In the genomic region with DNA sequence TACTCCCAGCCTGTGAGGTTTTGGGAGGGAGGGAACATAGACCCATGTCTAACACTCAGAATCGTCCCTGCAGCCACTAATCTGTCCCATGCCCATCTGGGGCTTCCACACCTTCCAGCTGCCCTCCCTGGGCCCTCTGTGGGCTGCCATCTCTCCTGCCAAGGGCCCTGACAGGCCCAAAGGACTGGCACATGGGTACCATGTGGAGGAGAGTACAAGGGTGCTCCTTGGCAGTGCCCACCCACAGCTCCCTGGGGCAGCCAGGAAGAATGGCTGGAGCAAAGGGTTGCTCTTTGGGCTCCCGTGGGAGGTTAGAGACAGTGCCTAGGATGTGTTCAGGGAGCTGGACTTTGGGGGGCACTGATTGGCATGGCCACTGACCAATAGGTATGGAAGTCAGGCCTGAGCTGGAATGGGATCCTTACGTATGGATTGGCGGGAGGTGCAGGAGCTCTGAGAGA, we compare ENCODE assay signal across 11 cellular contexts. TPM values are rescaled to one million over a fixed set of nuclear protein-coding genes. Genes with fewer than 3 reads are reported as not detected.
A peak's percentile ranks its signal among the peaks of the same experiment; 100 is the strongest.
DNase-seq lines count a peak whose midpoint lies in the region; ATAC-seq, FAIRE-seq and TF ChIP-seq lines count a peak whose summit lies in the region.
"Had no signal": no experiment of that assay in that cellular context is flagged by ENCODE, and none has a peak within 500 bp of the region (broad histone marks: within the 10 kb centered on the region; RNA-seq: fewer than 3 reads in every experiment).

No MANE protein-coding gene starts in this region.

- H3K27me3 ChIP-seq in GM12878 (replicated peaks in 1 of 2; ENCODE audit: control insufficient read depth in 2 of 2, insufficient read depth in 2 of 2, low read length in 1 of 2) = no peaks in the 10 kb centered on the region
- H3K27me3 ChIP-seq: BE2C had no signal

- BruUV-seq in GM12878 (replicated peaks; lab: Mats Ljungman, UMichigan) = no TSS peak

- no peak for TF ChIP-seq EP300 in GM12878 (IDR thresholded peaks at IDR 0.05; ENCODE audit: borderline replicate concordance in 1 of 2, control insufficient read depth in 1 of 2, low read depth in 2 of 2, low read length in 2 of 2)

- TF ChIP-seq CTCF in GM12878 (IDR thresholded peaks at IDR 0.05 in 2 of 3, conservative IDR thresholded peaks at IDR 0.05 in 1 of 3; ENCODE audit: control insufficient read depth in 2 of 3, extremely low read depth in 1 of 3, insufficient read depth in 1 of 3, low read depth in 3 of 3, low read length in 3 of 3) (no peak), omental fat pad (IDR thresholded peaks at IDR 0.05) (no peak)

- no peak overlapping the region for H3K27ac ChIP-seq in GM12878 (ENCODE audit: control insufficient read depth, insufficient read depth)

- SMC1A ChIA-PET in GM12878 (lab: Charles Lee; ENCODE audit: uncharacterized antibody, unreplicated experiment) = interaction anchor here (0.9 to 2.7 kb wide), 7 partner anchors 9 to 67 kb away, joined by 3 to 13 read pairs (median 4); no protein-coding TSS in a partner anchor

- no peaks in the 10 kb centered on the region for H3K4me1 ChIP-seq in GM12878 (ENCODE audit: control insufficient read depth, insufficient read depth, low read length)

- no peak overlapping the region for H3K9ac ChIP-seq in GM12878 (ENCODE audit: control insufficient read depth, insufficient read depth, low read length)

- in situ Hi-C loops in GM12878 (cut with MboI) = loop anchor here (10.0 kb wide), 1 partner anchor 337 kb away; no protein-coding TSS in a partner anchor

- no peak overlapping the region for H3K4me2 ChIP-seq in GM12878 (ENCODE audit: control insufficient read depth, insufficient read depth)

- H3K79me2 ChIP-seq in GM12878 (ENCODE audit: control insufficient read depth, insufficient read depth, low read length) = no peaks in the 10 kb centered on the region

- TF ChIP-seq POLR2A in GM12878 (IDR thresholded peaks at IDR 0.05; ENCODE audit: low read depth, low read length) = no peak; the same call in 1 of the 2 replicates

- peaks cover 3% of the 10 kb centered on the region; the same call in 2 of the 3 replicates for H3K9me3 ChIP-seq in GM12878 (replicated peaks; ENCODE audit: control insufficient read depth, insufficient read depth, low read length)
- H3K9me3 ChIP-seq: BE2C had no signal

- no peak for TF ChIP-seq RAD21 in GM12878 (IDR thresholded peaks at IDR 0.05; ENCODE audit: insufficient read depth, low read depth, low read length)

- intact Hi-C loops in GM12878 (cut with micrococcal nuclease; ENCODE audit: unreplicated experiment) = loop anchor here (5.0 to 10.0 kb wide), 3 partner anchors 155 to 527 kb away; partner anchors contain the start of gene EXT2

- RAD21 ChIA-PET in GM12878 (lab: Charles Lee; ENCODE audit: unreplicated experiment) = interaction anchor here (1.7 to 6.6 kb wide), 3 partner anchors 10 to 154 kb away, joined by 4 to 190 read pairs (median 5); no protein-coding TSS in a partner anchor

- no peak overlapping the region for H2AFZ ChIP-seq in GM12878 (ENCODE audit: control insufficient read depth, low read depth, low read length)

- no peak for FAIRE-seq in GM12878 (lab: Jason Lieb, UNC)

- peaks cover 10 to 17% of the 10 kb centered on the region in 2 experiments; a peak in 3 of 4 replicates for H3K36me3 ChIP-seq in GM12878 (ENCODE audit: control insufficient read depth in 2 of 2, insufficient read depth in 2 of 2, low read length in 1 of 2)
- H3K36me3 ChIP-seq: BE2C had no signal

- POLR2A ChIA-PET in GM12878 (lab: Charles Lee) = interaction anchor here (1.0 to 1.2 kb wide), 3 partner anchors 25 to 57 kb away, joined by 3 to 4 read pairs (median 4); partner anchors contain the start of gene CD82

- H4K20me1 ChIP-seq in GM12878 (ENCODE audit: control insufficient read depth, insufficient read depth) = no peaks in the 10 kb centered on the region

- 72% methylated on average over 4 of the region's 4 CpGs for WGBS in GM12878 (ENCODE audit: insufficient coverage, insufficient replicate concordance, low lambda C conversion rate, missing lambda C conversion rate)

- CTCF ChIA-PET in GM12878 (lab: Yijun Ruan, JAX) = interaction anchor here (0.6 to 5.6 kb wide), 12 partner anchors 10 to 289 kb away, joined by 3 to 60 read pairs (median 4); no protein-coding TSS in a partner anchor

- H3K4me3 ChIP-seq in GM12878 = no peak overlapping the region

- ATAC-seq in GM12878 (no peak), omental fat pad (ENCODE audit: low FRiP score) (no peak), HG03175 (IDR thresholded peaks at IDR 0.05; ENCODE audit: unreplicated experiment) (no peak), HG03354 (IDR thresholded peaks at IDR 0.05; ENCODE audit: poor library complexity, severe bottlenecking, unreplicated experiment) (no peak), HG02852 (IDR thresholded peaks at IDR 0.05; ENCODE audit: unreplicated experiment) (no peak)

- DNase-seq in stimulated activated CD4-positive, alpha-beta T cell treated with anti-CD3 and anti-CD28 coated beads, Interleukin-4, amount 100 ng/mL, for 24 hours = peak; percentile 3
- no peak for DNase-seq in stimulated activated CD4-positive, alpha-beta T cell treated with anti-CD3 and anti-CD28 coated beads, Interleukin-12 subunit alpha, Interleukin-12 subunit beta, amount 100 ng/mL, for 4 hours
- DNase-seq in GM12878 (ENCODE audit: low read depth, low spot score) (no peak), omental fat pad (ENCODE audit: low spot score) (peak; percentile 9), DMS53 treated with DMSO at 0.1 percent for 48 hours (lab: John Stamatoyannopoulos, UW; ENCODE audit: unreplicated experiment) (no peak)
- DNase-seq: activated gamma-delta T cell, BE2C, NCI-H1048 had no signal

TF ChIP-seq in GM12878, 131 proteins besides CTCF, POLR2A, EP300 and RAD21:
- TF ChIP-seq WRNIP1 (IDR thresholded peaks at IDR 0.05; ENCODE audit: borderline replicate concordance, low read depth, low read length) (no peak), POLR2AphosphoS2 (IDR thresholded peaks at IDR 0.05; ENCODE audit: low read depth, low read length) (peak; percentile 52; the same call in 1 of the 2 replicates), BHLHE40 (IDR thresholded peaks at IDR 0.05; ENCODE audit: borderline replicate concordance in 1 of 2, low read depth in 2 of 2, low read length in 1 of 2) (no peak), IKZF1 (conservative IDR thresholded peaks at IDR 0.05) (no peak), KAT2A (conservative IDR thresholded peaks at IDR 0.05; ENCODE audit: control insufficient read depth, low read depth, low read length) (no peak), SP1 (IDR thresholded peaks at IDR 0.05; ENCODE audit: low read depth, low read length) (no peak)
- TF ChIP-seq, protein P1, sequence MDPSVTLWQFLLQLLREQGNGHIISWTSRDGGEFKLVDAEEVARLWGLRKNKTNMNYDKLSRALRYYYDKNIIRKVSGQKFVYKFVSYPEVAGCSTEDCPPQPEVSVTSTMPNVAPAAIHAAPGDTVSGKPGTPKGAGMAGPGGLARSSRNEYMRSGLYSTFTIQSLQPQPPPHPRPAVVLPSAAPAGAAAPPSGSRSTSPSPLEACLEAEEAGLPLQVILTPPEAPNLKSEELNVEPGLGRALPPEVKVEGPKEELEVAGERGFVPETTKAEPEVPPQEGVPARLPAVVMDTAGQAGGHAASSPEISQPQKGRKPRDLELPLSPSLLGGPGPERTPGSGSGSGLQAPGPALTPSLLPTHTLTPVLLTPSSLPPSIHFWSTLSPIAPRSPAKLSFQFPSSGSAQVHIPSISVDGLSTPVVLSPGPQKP (IDR thresholded peaks at IDR 0.05; ENCODE audit: low read depth, low read length) = no peak
- TF ChIP-seq, protein P2, sequence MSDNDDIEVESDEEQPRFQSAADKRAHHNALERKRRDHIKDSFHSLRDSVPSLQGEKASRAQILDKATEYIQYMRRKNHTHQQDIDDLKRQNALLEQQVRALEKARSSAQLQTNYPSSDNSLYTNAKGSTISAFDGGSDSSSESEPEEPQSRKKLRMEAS (IDR thresholded peaks at IDR 0.05; ENCODE audit: low read depth, low read length) = no peak
TF ChIP-seq in GM12878: peak in this region for 1.

RNA-seq across cellular contexts. Expression of gene CD82, which starts 56.8 kb away (rescaled TPM):
- total RNA-seq in GM12878 (2013; cell fraction: nucleolus; rRNA removed) = 202 and 214 TPM in 2 replicates
- total RNA-seq in GM12878 (2014; rRNA removed) = 60.0 and 69.4 TPM in 2 replicates
- 65.0 and 66.4 TPM in 2 replicates for total RNA-seq in GM12878 (2014; rRNA removed; fragmentation: Illumina TruSeq; extraction: Trizol)
- total RNA-seq in GM12878 (2021) = 166 and 178 TPM in 2 replicates
- polyA plus RNA-seq in GM12878 (2011; ENCODE audit: low read depth) = 57.7 TPM
- polyA plus RNA-seq in GM12878 (2011; rRNA removed) = 94.5 and 176 TPM in 2 replicates
- polyA plus RNA-seq in GM12878 (2011; cell fraction: cytosol; rRNA removed) = 223 and 282 TPM in 2 replicates
- polyA plus RNA-seq in GM12878 (2011; cell fraction: nucleus; rRNA removed) = 60.1 and 67.9 TPM in 2 replicates
- polyA plus RNA-seq in GM12878 (2012) = 108 and 130 TPM in 2 replicates
- polyA plus RNA-seq in GM12878 (2014; fragmentation: Illumina TruSeq; extraction: Trizol) = 17.8 and 51.8 TPM in 2 replicates
- polyA plus RNA-seq in GM12878 (2014; fragmentation: Nextera tagmentation; extraction: Ambion mirVana) = 1 to 10 TPM; 5.2 to 8.2 TPM
- polyA plus RNA-seq in GM12878 (2014; rRNA removed) = 97.7 and 100 TPM in 2 replicates
- polyA plus RNA-seq in GM12878 (2016; fragmentation: Nextera tagmentation; extraction: Ambion mirVana) = 100 to 1,000 TPM; 159 to 180 TPM
- 136 and 174 TPM in 2 replicates for polyA minus RNA-seq in GM12878 (2011; rRNA and poly(A)+ RNA removed)
- 59.5 and 63.5 TPM in 2 replicates for polyA minus RNA-seq in GM12878 (2011; cell fraction: cytosol; rRNA and poly(A)+ RNA removed)
- 29.3 and 45.1 TPM in 2 replicates for polyA minus RNA-seq in GM12878 (2011; cell fraction: nucleus; rRNA and poly(A)+ RNA removed)
- total RNA-seq in omental fat pad = 10 to 100 TPM in 3 of 4 donors, 1 to 10 TPM in 1; 8.9 to 30.6 (median 20.3) TPM

Comparison
In these comparisons a context has a peak if more than half of its experiments do, and no peak if none do; other contexts are left out.
1. DNase-seq: peak in stimulated activated CD4-positive, alpha-beta T cell treated with anti-CD3 and anti-CD28 coated beads, Interleukin-4, amount 100 ng/mL, for 24 hours (single experiment) and omental fat pad (single experiment); none in stimulated activated CD4-positive, alpha-beta T cell treated with anti-CD3 and anti-CD28 coated beads, Interleukin-12 subunit alpha, Interleukin-12 subunit beta, amount 100 ng/mL, for 4 hours (single experiment), GM12878 (single experiment) and DMS53 treated with DMSO at 0.1 percent for 48 hours (single experiment).